In the genomic region with DNA sequence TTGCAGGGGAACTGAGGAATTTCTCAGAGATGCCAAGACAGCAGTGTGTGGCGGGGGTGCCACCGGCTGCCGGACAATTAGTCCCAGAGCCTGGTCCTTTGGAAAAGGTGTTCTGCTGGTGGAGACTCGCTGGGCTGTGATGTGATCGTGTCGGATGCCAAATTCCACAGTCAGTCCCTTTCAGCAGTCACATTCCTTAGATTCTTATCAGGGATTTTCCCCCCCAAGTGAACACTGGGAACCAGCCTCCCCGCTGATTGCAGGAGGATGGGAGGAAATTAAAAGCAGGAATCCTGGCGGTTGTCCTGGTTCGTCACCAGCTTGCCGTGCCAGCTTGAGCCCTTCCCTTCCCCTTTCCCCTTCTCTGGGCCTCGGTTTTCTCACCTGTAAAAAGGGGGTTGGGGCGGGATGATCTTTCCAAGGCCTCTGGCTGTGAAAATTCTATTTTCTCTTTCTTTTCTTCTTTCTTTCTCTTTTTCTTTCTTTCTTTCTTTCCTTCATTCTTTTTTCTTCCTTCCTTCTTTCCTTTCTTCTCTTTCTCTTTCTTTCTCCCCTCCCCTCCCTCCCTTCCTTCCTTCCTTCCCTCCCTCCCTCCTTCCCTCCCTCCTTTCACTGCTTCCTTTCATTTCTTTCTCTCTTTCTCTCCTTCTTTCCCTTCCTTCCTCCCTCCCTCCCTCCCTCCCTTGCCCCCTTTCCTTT, we compare ENCODE assay signal across 14 cellular contexts. TPM values are rescaled to one million over a fixed set of nuclear protein-coding genes. Genes with fewer than 3 reads are reported as not detected.
A peak's percentile ranks its signal among the peaks of the same experiment; 100 is the strongest.
DNase-seq lines count a peak whose midpoint lies in the region; ATAC-seq, FAIRE-seq and TF ChIP-seq lines count a peak whose summit lies in the region.
"Had no signal": no experiment of that assay in that cellular context is flagged by ENCODE, and none has a peak within 500 bp of the region (broad histone marks: within the 10 kb centered on the region; RNA-seq: fewer than 3 reads in every experiment).

No MANE protein-coding gene starts in this region.

- H3K36me3 Mint-ChIP-seq in HFFc6 (ENCODE audit: low read depth) (no peaks in the 10 kb centered on the region), astrocyte (ENCODE audit: low read depth, unreplicated experiment) (no peaks in the 10 kb centered on the region)
- H3K36me3 Mint-ChIP-seq in activated CD8-positive, alpha-beta memory T cell treated with anti-CD3 and anti-CD28 coated beads, Interleukin-2, amount 10 ng/mL, durations not matched to agents 7 days and 5 days, result no peaks in the 10 kb centered on the region

- H3K4me1 Mint-ChIP-seq in HFFc6 (ENCODE audit: low read depth) (peaks cover 30% of the 10 kb centered on the region), astrocyte (ENCODE audit: low read depth, unreplicated experiment) (peaks cover 7% of the 10 kb centered on the region)
- no peaks in the 10 kb centered on the region for H3K4me1 Mint-ChIP-seq in activated CD8-positive, alpha-beta memory T cell treated with anti-CD3 and anti-CD28 coated beads, Interleukin-2, amount 10 ng/mL, durations not matched to agents 7 days and 5 days

- H3K36me3 ChIP-seq in astrocyte (ENCODE audit: insufficient read depth, low read length), result no peaks in the 10 kb centered on the region
- no peaks in the 10 kb centered on the region for H3K36me3 ChIP-seq in heart right ventricle
- H3K36me3 ChIP-seq: ascending aorta, spleen had no signal

- no peaks in the 10 kb centered on the region for H3K9me3 Mint-ChIP-seq in HFFc6
- no peaks in the 10 kb centered on the region for H3K9me3 Mint-ChIP-seq in astrocyte (ENCODE audit: unreplicated experiment)
- H3K9me3 Mint-ChIP-seq in activated CD8-positive, alpha-beta memory T cell treated with anti-CD3 and anti-CD28 coated beads, Interleukin-2, amount 10 ng/mL, durations not matched to agents 7 days and 5 days (ENCODE audit: low read depth), result no peaks in the 10 kb centered on the region

- WGBS in heart right ventricle, 2 donors, result 13 to 18% methylated on average over 12 of the region's 12 CpGs

- TF ChIP-seq CTCF in HFFc6 (IDR thresholded peaks at IDR 0.05) (no peak), astrocyte (IDR thresholded peaks at IDR 0.05; ENCODE audit: insufficient read depth, low read depth, low read length) (no peak), heart right ventricle (IDR thresholded peaks at IDR 0.05) (no peak)

- DNase-seq in 8988T (peak; percentile 50), HFFc6 (peak; percentile 64), astrocyte (ENCODE audit: low read depth) (peak; percentile 52), iPS-NIHi11 (ENCODE audit: low spot score) (peak; percentile 84), heart right ventricle (no peak), T-helper 2 cell (no peak)
- DNase-seq in stimulated activated CD4-positive, alpha-beta T cell treated with anti-CD3 and anti-CD28 coated beads, Interleukin-4, amount 100 ng/mL, for 24 hours, result no peak
- no peak for DNase-seq in activated CD8-positive, alpha-beta memory T cell treated with anti-CD3 and anti-CD28 coated beads, Interleukin-2, amount 10 ng/mL, durations not matched to agents 7 days and 5 days
- DNase-seq: activated CD4-positive, alpha-beta T cell treated with anti-CD3 and anti-CD28 coated beads, Interleukin-2, amount 50 U/mL, for 48 hours; Karpas-422; spleen had no signal

- no peak for ATAC-seq in heart right ventricle
- no peak for ATAC-seq in activated CD8-positive, alpha-beta memory T cell treated with anti-CD3 and anti-CD28 coated beads, Interleukin-2, amount 10 ng/mL, durations not matched to agents 7 days and 5 days

- H3K4me1 ChIP-seq in astrocyte (ENCODE audit: insufficient read depth, low read length), result peaks cover 9% of the 10 kb centered on the region
- peaks cover 0 to 7% (median 0%) of the 10 kb centered on the region in 9 donors for H3K4me1 ChIP-seq in heart right ventricle
- H3K4me1 ChIP-seq: ascending aorta had no signal

- H3K27ac ChIP-seq in astrocyte (ENCODE audit: low read depth, low read length), result no peak overlapping the region
- no peak overlapping the region for H3K27ac ChIP-seq in heart right ventricle
- H3K27ac ChIP-seq: 22Rv1, ascending aorta, spleen had no signal

- H3K4me3 Mint-ChIP-seq in HFFc6 (peak overlapping the region; percentile 44; the same call in 1 of the 2 replicates), astrocyte (ENCODE audit: unreplicated experiment) (no peak overlapping the region)
- H3K4me3 Mint-ChIP-seq in activated CD8-positive, alpha-beta memory T cell treated with anti-CD3 and anti-CD28 coated beads, Interleukin-2, amount 10 ng/mL, durations not matched to agents 7 days and 5 days, result no peak overlapping the region

- CTCF ChIA-PET in activated CD8-positive, alpha-beta memory T cell treated with anti-CD3 and anti-CD28 coated beads, Interleukin-2, amount 10 ng/mL, durations not matched to agents 7 days and 5 days (lab: Charles Lee), result interaction anchor here (1.6 kb wide), 1 partner anchor 38 kb away, joined by 4 read pairs; no protein-coding TSS in a partner anchor

- H4K20me1 ChIP-seq in astrocyte (ENCODE audit: insufficient read depth, low read length), result no peaks in the 10 kb centered on the region

- H3K27ac Mint-ChIP-seq in HFFc6 (no peak overlapping the region), astrocyte (ENCODE audit: unreplicated experiment) (no peak overlapping the region)
- no peak overlapping the region for H3K27ac Mint-ChIP-seq in activated CD8-positive, alpha-beta memory T cell treated with anti-CD3 and anti-CD28 coated beads, Interleukin-2, amount 10 ng/mL, durations not matched to agents 7 days and 5 days

- H3K27me3 ChIP-seq in astrocyte (ENCODE audit: insufficient read depth, low read length) (peaks cover 15% of the 10 kb centered on the region), heart right ventricle (peaks cover 0 to 77% (median 44%) of the 10 kb centered on the region in 7 donors)
- H3K27me3 ChIP-seq: ascending aorta had no signal

- intact Hi-C loops in heart right ventricle (cut with DNase I), result no loop called here

- H3K79me2 ChIP-seq in astrocyte (ENCODE audit: insufficient read depth, low read length), result no peaks in the 10 kb centered on the region

- no peak overlapping the region for H3K9ac ChIP-seq in astrocyte (ENCODE audit: low read length)

- no peak overlapping the region for H2AFZ ChIP-seq in astrocyte (ENCODE audit: low read depth, low read length)

- peak; percentile 98 for FAIRE-seq in astrocyte (lab: Jason Lieb, UNC)

- H3K9me3 ChIP-seq in astrocyte (ENCODE audit: insufficient read depth, low read depth, low read length) (peaks cover 4% of the 10 kb centered on the region), heart right ventricle (no peaks in the 10 kb centered on the region)
- H3K9me3 ChIP-seq: ascending aorta, spleen had no signal

- peak overlapping the region; percentile 71 for H3K4me2 ChIP-seq in astrocyte (ENCODE audit: low read length)

- H3K4me3 ChIP-seq in astrocyte (ENCODE audit: insufficient read depth, low read depth, low read length) (no peak overlapping the region), heart right ventricle (no peak overlapping the region)
- H3K4me3 ChIP-seq: ascending aorta, spleen had no signal

- peaks cover 32% of the 10 kb centered on the region for H3K27me3 Mint-ChIP-seq in HFFc6 (ENCODE audit: insufficient read depth)
- peaks cover 18% of the 10 kb centered on the region for H3K27me3 Mint-ChIP-seq in astrocyte (ENCODE audit: low read depth, unreplicated experiment)
- peaks cover 17% of the 10 kb centered on the region for H3K27me3 Mint-ChIP-seq in activated CD8-positive, alpha-beta memory T cell treated with anti-CD3 and anti-CD28 coated beads, Interleukin-2, amount 10 ng/mL, durations not matched to agents 7 days and 5 days

RNA-seq across cellular contexts. Expression of a gene that starts 39.6 kb away (rescaled TPM):
- not detected for total RNA-seq in HFFc6 (2021; fragmentation: NEBNext Ultra II Directional; extraction: Animal tissue kit (Norgen Biotek cat#: 25700))
- 6.8 and 7.1 TPM in 2 replicates for total RNA-seq in astrocyte
- total RNA-seq in heart right ventricle, result under 1 TPM in 1 of 10 donors, not detected in 9; 0.50 TPM
- polyA plus RNA-seq in heart right ventricle, result under 1 TPM in 1 of 2 donors, not detected in 1; 0.07 TPM
- not detected for total RNA-seq in activated CD8-positive, alpha-beta memory T cell treated with anti-CD3 and anti-CD28 coated beads, Interleukin-2, amount 10 ng/mL, durations not matched to agents 7 days and 5 days
- total RNA-seq: ascending aorta, subcutaneous adipose tissue had no signal

Comparison
In these comparisons a context has a peak if more than half of its experiments do, and no peak if none do; other contexts are left out.
1. DNase-seq: peak in 8988T (single experiment), HFFc6 (single experiment), astrocyte (single experiment) and iPS-NIHi11 (single experiment); none in heart right ventricle (0 of 2), stimulated activated CD4-positive, alpha-beta T cell treated with anti-CD3 and anti-CD28 coated beads, Interleukin-4, amount 100 ng/mL, for 24 hours (single experiment), T-helper 2 cell (0 of 5) and activated CD8-positive, alpha-beta memory T cell treated with anti-CD3 and anti-CD28 coated beads, Interleukin-2, amount 10 ng/mL, durations not matched to agents 7 days and 5 days (single experiment).